In the genomic region with DNA sequence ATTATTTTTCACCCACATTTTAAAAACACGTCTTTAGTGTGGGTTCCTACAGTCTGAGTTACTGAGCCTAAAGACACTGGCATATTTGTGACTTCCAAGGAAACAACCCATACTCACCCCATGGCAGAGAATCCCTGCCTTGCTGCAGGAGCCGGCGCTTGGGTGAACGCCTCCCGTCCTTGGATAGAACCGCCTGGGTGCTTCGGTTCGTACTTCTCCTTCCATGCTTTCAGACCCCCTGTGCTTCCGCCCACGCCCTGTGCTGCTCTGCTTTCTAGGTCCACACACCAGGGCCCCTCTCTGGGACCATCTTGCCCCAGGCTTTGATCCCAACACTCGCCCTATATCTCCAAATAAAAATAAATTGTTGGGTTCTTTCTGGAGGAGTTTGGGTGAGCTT, we compare ENCODE assay signal across 24 cellular contexts.
"Had no signal": no experiment of that assay in that cellular context is flagged by ENCODE, and none has a peak within 500 bp of the region (broad histone marks: within the 10 kb centered on the region; RNA-seq: fewer than 3 reads in every experiment).

No MANE protein-coding gene starts in this region.

- H3K27me3 ChIP-seq: SJSA1 had no signal

- H3K4me3 ChIP-seq: SJSA1 had no signal

- H3K4me1 Mint-ChIP-seq: activated CD8-positive, alpha-beta memory T cell treated with anti-CD3 and anti-CD28 coated beads, Interleukin-2, amount 10 ng/mL, durations not matched to agents 7 days and 5 days; activated naive CD8-positive, alpha-beta T cell treated with anti-CD3 and anti-CD28 coated beads for 36 hours; WTC11 had no signal

- H3K36me3 Mint-ChIP-seq: activated CD8-positive, alpha-beta memory T cell treated with anti-CD3 and anti-CD28 coated beads, Interleukin-2, amount 10 ng/mL, durations not matched to agents 7 days and 5 days; activated naive CD8-positive, alpha-beta T cell treated with anti-CD3 and anti-CD28 coated beads for 36 hours had no signal

- DNase-seq: activated CD4-positive, alpha-beta T cell treated with anti-CD3 and anti-CD28 coated beads for 48 hours; activated CD4-positive, alpha-beta T cell treated with anti-CD3 and anti-CD28 coated beads, Interleukin-2, amount 50 U/mL, for 48 hours; activated CD4-positive, CD25-positive, alpha-beta regulatory T cell treated with anti-CD3 and anti-CD28 coated beads, Interleukin-2, amount 50 U/mL, for 72 hours; activated CD8-positive, alpha-beta memory T cell treated with anti-CD3 and anti-CD28 coated beads, Interleukin-2, amount 10 ng/mL, durations not matched to agents 7 days and 5 days; activated effector memory CD4-positive, alpha-beta T cell treated with anti-CD3 and anti-CD28 coated beads, Interleukin-2, amount 50 U/mL, for 16 hours; activated naive CD4-positive, alpha-beta T cell treated with anti-CD3 and anti-CD28 coated beads for 36 hours; activated naive CD8-positive, alpha-beta T cell treated with anti-CD3 and anti-CD28 coated beads for 36 hours; activated T-cell treated with anti-CD3 and anti-CD28 coated beads, Interleukin-2, amount 50 U/mL, for 4 hours; IMR-90; KG1; MV-4-11; NCI-H1105; NCI-H1436; NCI-H1694 treated with DMSO at 0.1 percent for 48 hours; NCI-H2029 treated with DMSO at 0.1 percent for 48 hours; NCI-H510A treated with DMSO at 0.1 percent for 48 hours; NK-92 treated with Interleukin-12 subunit alpha and Interleukin-12 subunit beta, amount 100 ng/mL, for 24 hours; OCI-M1; SHP77 had no signal

- H3K27ac ChIP-seq: SJSA1 had no signal

- H3K9me3 Mint-ChIP-seq: activated naive CD8-positive, alpha-beta T cell treated with anti-CD3 and anti-CD28 coated beads for 36 hours had no signal

- H3K4me1 ChIP-seq: SJSA1 had no signal

- H3K27ac Mint-ChIP-seq: activated CD8-positive, alpha-beta memory T cell treated with anti-CD3 and anti-CD28 coated beads, Interleukin-2, amount 10 ng/mL, durations not matched to agents 7 days and 5 days; activated naive CD4-positive, alpha-beta T cell treated with anti-CD3 and anti-CD28 coated beads for 36 hours; activated naive CD8-positive, alpha-beta T cell treated with anti-CD3 and anti-CD28 coated beads for 36 hours; T-helper 1 cell treated with Interleukin-12 subunit alpha and Interleukin-12 subunit beta and Interleukin-4 antibody, amounts not matched to agents 30 μg/mL and 1 μg/mL, for 36 hours; WTC11 had no signal

- H3K27me3 Mint-ChIP-seq: activated CD8-positive, alpha-beta memory T cell treated with anti-CD3 and anti-CD28 coated beads, Interleukin-2, amount 10 ng/mL, durations not matched to agents 7 days and 5 days; activated naive CD8-positive, alpha-beta T cell treated with anti-CD3 and anti-CD28 coated beads for 36 hours had no signal

- ATAC-seq: activated CD8-positive, alpha-beta memory T cell treated with anti-CD3 and anti-CD28 coated beads, Interleukin-2, amount 10 ng/mL, durations not matched to agents 7 days and 5 days; activated T-cell treated with anti-CD3 and anti-CD28 coated beads, Interleukin-2, amount 50 U/mL, for 4 hours; Panc1; SK-N-SH treated with all-trans-retinoic acid at 6 μM for 48 hours; WTC11 had no signal

- H3K4me3 Mint-ChIP-seq: activated CD8-positive, alpha-beta memory T cell treated with anti-CD3 and anti-CD28 coated beads, Interleukin-2, amount 10 ng/mL, durations not matched to agents 7 days and 5 days; activated naive CD4-positive, alpha-beta T cell treated with anti-CD3 and anti-CD28 coated beads for 36 hours; activated naive CD8-positive, alpha-beta T cell treated with anti-CD3 and anti-CD28 coated beads for 36 hours; activated T-cell treated with anti-CD3 and anti-CD28 coated beads, Interleukin-2, amount 50 U/mL, for 4 hours; T-helper 1 cell treated with Interleukin-12 subunit alpha and Interleukin-12 subunit beta and Interleukin-4 antibody, amounts not matched to agents 30 μg/mL and 1 μg/mL, for 36 hours; WTC11 had no signal

- H3K9me3 ChIP-seq: SJSA1 had no signal

- H3K36me3 ChIP-seq: SJSA1 had no signal
